31 cellular contexts compared by ENCODE assay signal in genomic region chr17:21351366-21352065, GRCh38. TPM values are rescaled to one million over a fixed set of nuclear protein-coding genes. Genes with fewer than 3 reads are reported as not detected.
DNase-seq lines count a peak whose midpoint lies in the region; ATAC-seq and TF ChIP-seq lines count a peak whose summit lies in the region.
"Had no signal": no experiment of that assay in that cellular context is flagged by ENCODE, and none has a peak within 500 bp of the region (broad histone marks: within the 10 kb centered on the region; RNA-seq: fewer than 3 reads in every experiment).

No MANE protein-coding gene starts in this region.

- H3K36me3 Mint-ChIP-seq in dendritic cell treated with granulocyte-macrophage colony-stimulating factor and Interleukin-4, amounts not matched to agents 40 ng/mL and 50 ng/mL, for 4 days (ENCODE audit: low read depth) = no peaks in the 10 kb centered on the region
- H3K36me3 Mint-ChIP-seq: activated naive CD4-positive, alpha-beta T cell treated with anti-CD3 and anti-CD28 coated beads, Interleukin-2, amount 50 U/mL, for 24 hours; CD8-positive, alpha-beta memory T cell; neural progenitor cell; type B pancreatic cell had no signal

- peaks cover 15% of the 10 kb centered on the region for H3K4me1 Mint-ChIP-seq in dendritic cell treated with granulocyte-macrophage colony-stimulating factor and Interleukin-4, amounts not matched to agents 40 ng/mL and 50 ng/mL, for 4 days (ENCODE audit: low read depth)
- H3K4me1 Mint-ChIP-seq: activated naive CD4-positive, alpha-beta T cell treated with anti-CD3 and anti-CD28 coated beads, Interleukin-2, amount 50 U/mL, for 24 hours had no signal

- CTCF ChIA-PET in HEK293T (lab: Yijun Ruan, JAX) = no interaction called here

- TF ChIP-seq POLR2A in lower leg skin (IDR thresholded peaks at IDR 0.05) = no peak

- POLR2A ChIA-PET in HEK293T (lab: Yijun Ruan, JAX) = interaction anchor here (1.6 kb wide), 1 partner anchor 9 kb away, joined by 5 read pairs; no protein-coding TSS in a partner anchor

- peak; percentile 20 for DNase-seq in left ventricle myocardium superior
- no peak for DNase-seq in left cardiac atrium
- peak; percentile 42 for DNase-seq in sciatic nerve (ENCODE audit: low spot score)
- DNase-seq in foreskin fibroblast = no peak
- DNase-seq in HEK293T (ENCODE audit: extremely low spot score) = no peak
- no peak for DNase-seq in lower leg skin (ENCODE audit: low spot score in 2 of 2)
- DNase-seq: activated CD4-positive, alpha-beta T cell treated with anti-CD3 and anti-CD28 coated beads for 4 hours; activated CD8-positive, alpha-beta T cell treated with anti-CD3 and anti-CD28 coated beads, Interleukin-2, amount 10 ng/mL, durations not matched to agents 7 days and 5 days; effector CD4-positive, alpha-beta T cell; EL; hypothalamus; Kasumi-1; NCI-H1436 treated with DMSO at 0.1 percent for 48 hours; NCI-H2081 treated with DMSO at 0.1 percent for 48 hours; NCI-H226; NCI-H748 treated with DMSO at 0.1 percent for 48 hours; stimulated activated CD4-positive, alpha-beta T cell treated with anti-CD3 and anti-CD28 coated beads, Interleukin-12 subunit alpha, Interleukin-12 subunit beta, amount 100 ng/mL, for 4 hours; stimulated activated CD4-positive, alpha-beta T cell treated with anti-CD3 and anti-CD28 coated beads, Interleukin-2, amount 100 ng/mL, for 48 hours; SW 1271; T-helper 9 cell; WERI-Rb-1 had no signal

- H3K27me3 Mint-ChIP-seq in dendritic cell treated with granulocyte-macrophage colony-stimulating factor and Interleukin-4, amounts not matched to agents 40 ng/mL and 50 ng/mL, for 4 days = peaks cover 13% of the 10 kb centered on the region
- H3K27me3 Mint-ChIP-seq: activated naive CD4-positive, alpha-beta T cell treated with anti-CD3 and anti-CD28 coated beads, Interleukin-2, amount 50 U/mL, for 24 hours; CD8-positive, alpha-beta memory T cell had no signal

- 64 to 66% methylated on average over 3 of the region's 3 CpGs for WGBS in lower leg skin, 2 donors

- no peak for ATAC-seq in left ventricle myocardium superior
- ATAC-seq in left cardiac atrium = no peak
- ATAC-seq in sciatic nerve = no peak
- no peak for ATAC-seq in GM21381 (IDR thresholded peaks at IDR 0.05; ENCODE audit: unreplicated experiment)
- ATAC-seq: activated CD8-positive, alpha-beta T cell treated with anti-CD3 and anti-CD28 coated beads, Interleukin-2, amount 10 ng/mL, durations not matched to agents 7 days and 5 days; gastroesophageal sphincter; left colon; right cardiac atrium had no signal

- intact Hi-C loops in left ventricle myocardium superior (cut with micrococcal nuclease) = no loop called here
- intact Hi-C loops in left cardiac atrium (cut with DNase I) = no loop called here
- intact Hi-C loops in dendritic cell treated with granulocyte-macrophage colony-stimulating factor and Interleukin-4, amounts not matched to agents 40 ng/mL and 50 ng/mL, for 4 days (cut with micrococcal nuclease) = no loop called here
- intact Hi-C loops in sciatic nerve (cut with DNase I) = no loop called here
- intact Hi-C loops in lower leg skin (cut with DNase I; ENCODE audit: low total_unique reads) = no loop called here

- TF ChIP-seq CTCF in foreskin fibroblast (IDR thresholded peaks at IDR 0.05; ENCODE audit: low read depth, low read length) (no peak), lower leg skin (IDR thresholded peaks at IDR 0.05) (no peak)

- peak overlapping the region; percentile 42 for H3K27ac Mint-ChIP-seq in dendritic cell treated with granulocyte-macrophage colony-stimulating factor and Interleukin-4, amounts not matched to agents 40 ng/mL and 50 ng/mL, for 4 days
- H3K27ac Mint-ChIP-seq: activated CD8-positive, alpha-beta T cell treated with anti-CD3 and anti-CD28 coated beads, Interleukin-2, amount 10 ng/mL, durations not matched to agents 7 days and 5 days; activated naive CD4-positive, alpha-beta T cell treated with anti-CD3 and anti-CD28 coated beads, Interleukin-2, amount 50 U/mL, for 24 hours; memory B cell; neural progenitor cell; type B pancreatic cell had no signal

- no peak overlapping the region for H3K4me3 Mint-ChIP-seq in dendritic cell treated with granulocyte-macrophage colony-stimulating factor and Interleukin-4, amounts not matched to agents 40 ng/mL and 50 ng/mL, for 4 days
- H3K4me3 Mint-ChIP-seq: activated CD8-positive, alpha-beta T cell treated with anti-CD3 and anti-CD28 coated beads, Interleukin-2, amount 10 ng/mL, durations not matched to agents 7 days and 5 days; activated naive CD4-positive, alpha-beta T cell treated with anti-CD3 and anti-CD28 coated beads, Interleukin-2, amount 50 U/mL, for 24 hours; CD8-positive, alpha-beta memory T cell; memory B cell; neural progenitor cell; type B pancreatic cell had no signal

- no peak overlapping the region for H3K4me3 ChIP-seq in foreskin fibroblast (ENCODE audit: low read depth in 1 of 2, low read length in 2 of 2)
- no peak overlapping the region for H3K4me3 ChIP-seq in lower leg skin (ENCODE audit: low read depth, poor library complexity, severe bottlenecking)
- H3K4me3 ChIP-seq: gastroesophageal sphincter, neural progenitor cell had no signal

- H3K9me3 Mint-ChIP-seq in dendritic cell treated with granulocyte-macrophage colony-stimulating factor and Interleukin-4, amounts not matched to agents 40 ng/mL and 50 ng/mL, for 4 days = no peaks in the 10 kb centered on the region
- H3K9me3 Mint-ChIP-seq: activated naive CD4-positive, alpha-beta T cell treated with anti-CD3 and anti-CD28 coated beads, Interleukin-2, amount 50 U/mL, for 24 hours; CD8-positive, alpha-beta memory T cell; type B pancreatic cell had no signal

TF ChIP-seq in HEK293T, 16 proteins besides CTCF, POLR2A, EP300 and RAD21:
- TF ChIP-seq ELF4 (IDR thresholded peaks at IDR 0.05) (no peak), PKNOX1 (IDR thresholded peaks at IDR 0.05) (no peak), BHLHE40 (IDR thresholded peaks at IDR 0.05; ENCODE audit: borderline replicate concordance) (no peak), LEF1 (IDR thresholded peaks at IDR 0.05; ENCODE audit: borderline replicate concordance) (no peak)

RNA-seq across cellular contexts. Expression of gene KCNJ12, which starts 24.6 kb away (rescaled TPM):
- 11.4 TPM for total RNA-seq in left ventricle myocardium superior
- 10 to 100 TPM; 12.0 to 16.5 TPM for total RNA-seq in left cardiac atrium
- 1.0 TPM for total RNA-seq in sciatic nerve
- total RNA-seq in lower leg skin = 10 to 100 TPM in 1 of 4 donors, 1 to 10 TPM in 3; 3.8 to 14.2 (median 6.3) TPM
- total RNA-seq: activated CD8-positive, alpha-beta T cell treated with anti-CD3 and anti-CD28 coated beads, Interleukin-2, amount 10 ng/mL, durations not matched to agents 7 days and 5 days; CD8-positive, alpha-beta memory T cell had no signal

Comparison
In these comparisons a context has a peak if more than half of its experiments do, and no peak if none do; other contexts are left out.
1. DNase-seq: peak in left ventricle myocardium superior (single experiment) and sciatic nerve (single experiment); none in left cardiac atrium (single experiment), foreskin fibroblast (0 of 2), HEK293T (single experiment) and lower leg skin (0 of 2).